ENCODE assay signal across 18 cellular contexts in genomic region chr1:47711848-47712492, GRCh38.
"Had no signal": no experiment of that assay in that cellular context is flagged by ENCODE, and none has a peak within 500 bp of the region (broad histone marks: within the 10 kb centered on the region; RNA-seq: fewer than 3 reads in every experiment).

No MANE protein-coding gene starts in this region.

- H3K27ac Mint-ChIP-seq: IgD-negative memory B cell had no signal

- H3K27ac ChIP-seq: HL-60, KMS-11 had no signal

- H3K36me3 Mint-ChIP-seq: IgD-negative memory B cell had no signal

- H3K9ac ChIP-seq: KMS-11, SK-N-SH had no signal

- DNase-seq: Kasumi-1, MV-4-11, NCI-H1092, NCI-H1105 treated with DMSO at 0.1 percent for 48 hours, NCI-H1417 treated with DMSO at 0.1 percent for 48 hours, NCI-H1694 treated with DMSO at 0.1 percent for 48 hours, NCI-H1930, NCI-H2107, NCI-H2227 treated with DMSO at 0.1 percent for 48 hours, NCI-H524, SHP77, SK-N-SH had no signal

- H3K4me2 ChIP-seq: SK-N-SH had no signal

- FAIRE-seq: HTR-8/SVneo, K562, RCC 7860 had no signal

- H3K9me2 ChIP-seq: SK-N-SH had no signal

- H3K9me3 Mint-ChIP-seq: IgD-negative memory B cell had no signal

- H3K4me3 ChIP-seq: K562 had no signal

- H3K9me3 ChIP-seq: SK-N-SH had no signal
